Comparison of ENCODE assay signal across 22 cellular contexts in the genomic region with DNA sequence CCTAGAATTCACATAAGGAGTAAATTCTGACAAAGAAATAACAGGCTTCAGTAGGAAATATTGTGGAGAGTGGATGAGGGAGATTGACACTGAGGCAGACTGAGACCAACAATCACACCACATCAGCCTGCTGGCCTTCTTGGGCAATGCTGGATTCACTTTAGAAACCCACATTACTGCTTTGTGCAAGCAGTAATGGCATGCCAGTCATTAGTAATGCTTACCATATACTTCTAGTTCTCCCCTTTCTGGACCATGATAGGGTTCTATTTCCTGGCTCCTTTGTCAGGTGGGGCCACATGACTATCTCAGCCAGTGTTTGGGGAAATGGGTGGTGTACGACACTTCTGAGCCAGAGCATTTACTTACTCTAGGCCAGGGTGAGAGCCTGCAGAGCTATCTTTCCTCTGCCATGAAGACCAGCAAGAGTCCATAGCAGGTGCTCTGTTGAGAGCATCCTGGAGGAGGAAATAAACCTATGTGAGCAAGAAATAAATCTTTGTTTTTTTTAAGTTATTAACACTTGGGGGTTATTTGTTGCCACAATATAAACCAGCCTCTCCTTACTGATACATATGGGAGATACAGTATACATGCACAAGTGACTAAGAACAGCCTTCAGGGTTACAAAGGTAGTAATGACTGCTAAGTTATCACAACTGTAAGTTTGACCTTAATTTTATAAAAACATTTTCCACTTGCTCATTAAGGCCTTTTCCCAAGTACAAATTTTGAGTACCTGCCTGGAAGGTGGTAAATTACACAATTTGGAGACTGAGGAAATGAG.
DNase-seq lines count a peak whose midpoint lies in the region; ATAC-seq and TF ChIP-seq lines count a peak whose summit lies in the region.
"Had no signal": no experiment of that assay in that cellular context is flagged by ENCODE, and none has a peak within 500 bp of the region (broad histone marks: within the 10 kb centered on the region; RNA-seq: fewer than 3 reads in every experiment).

No MANE protein-coding gene starts in this region.

- no peaks in the 10 kb centered on the region for H3K27me3 ChIP-seq in body of pancreas
- H3K27me3 ChIP-seq: MG63 had no signal

- intact Hi-C loops in activated CD8-positive, alpha-beta T cell treated with anti-CD3 and anti-CD28 coated beads for 36 hours (cut with micrococcal nuclease), result loop anchor here (10.0 kb wide), 2 partner anchors 174 to 204 kb away; no protein-coding TSS in a partner anchor
- intact Hi-C loops in body of pancreas (cut with DNase I), result no loop called here

- CTCF ChIA-PET in activated CD8-positive, alpha-beta T cell treated with anti-CD3 and anti-CD28 coated beads for 36 hours (lab: Charles Lee), result no interaction called here
- CTCF ChIA-PET in activated CD8-positive, alpha-beta T cell treated with anti-CD3 and anti-CD28 coated beads, Interleukin-2, amount 10 ng/mL, durations not matched to agents 7 days and 5 days (lab: Charles Lee), result no interaction called here

- no peaks in the 10 kb centered on the region for H3K9me3 Mint-ChIP-seq in activated CD8-positive, alpha-beta T cell treated with anti-CD3 and anti-CD28 coated beads for 36 hours
- peaks cover 4% of the 10 kb centered on the region for H3K9me3 Mint-ChIP-seq in activated CD8-positive, alpha-beta T cell treated with anti-CD3 and anti-CD28 coated beads, Interleukin-2, amount 10 ng/mL, durations not matched to agents 7 days and 5 days (ENCODE audit: insufficient read depth)
- peaks cover 0 to 6% of the 10 kb centered on the region in 2 donors for H3K9me3 Mint-ChIP-seq in stimulated activated naive CD8-positive, alpha-beta T cell treated with anti-CD3 and anti-CD28 coated beads, Interleukin-15, amount 100 ng/mL, for 72 hours
- H3K9me3 Mint-ChIP-seq in activated T-helper 17 cell treated with anti-CD3 and anti-CD28 coated beads, Interleukin-2, amount 50 U/mL, for 72 hours, result no peaks in the 10 kb centered on the region

- no peak overlapping the region for H3K27ac Mint-ChIP-seq in activated CD8-positive, alpha-beta T cell treated with anti-CD3 and anti-CD28 coated beads for 36 hours
- H3K27ac Mint-ChIP-seq in activated CD8-positive, alpha-beta T cell treated with anti-CD3 and anti-CD28 coated beads, Interleukin-2, amount 10 ng/mL, durations not matched to agents 7 days and 5 days, result no peak overlapping the region
- no peak overlapping the region for H3K27ac Mint-ChIP-seq in stimulated activated naive CD8-positive, alpha-beta T cell treated with anti-CD3 and anti-CD28 coated beads, Interleukin-15, amount 100 ng/mL, for 72 hours
- H3K27ac Mint-ChIP-seq in activated T-helper 17 cell treated with anti-CD3 and anti-CD28 coated beads, Interleukin-2, amount 50 U/mL, for 72 hours, result no peak overlapping the region

- no peak overlapping the region for H3K4me3 Mint-ChIP-seq in activated CD8-positive, alpha-beta T cell treated with anti-CD3 and anti-CD28 coated beads for 36 hours
- no peak overlapping the region for H3K4me3 Mint-ChIP-seq in activated CD8-positive, alpha-beta T cell treated with anti-CD3 and anti-CD28 coated beads, Interleukin-2, amount 10 ng/mL, durations not matched to agents 7 days and 5 days
- H3K4me3 Mint-ChIP-seq in stimulated activated naive CD8-positive, alpha-beta T cell treated with anti-CD3 and anti-CD28 coated beads, Interleukin-15, amount 100 ng/mL, for 72 hours, result no peak overlapping the region
- no peak overlapping the region for H3K4me3 Mint-ChIP-seq in activated T-helper 17 cell treated with anti-CD3 and anti-CD28 coated beads, Interleukin-2, amount 50 U/mL, for 72 hours

- no peaks in the 10 kb centered on the region for H3K36me3 ChIP-seq in body of pancreas (replicated peaks in 1 of 2; ENCODE audit: insufficient read depth in 1 of 2, low read depth in 2 of 2)
- H3K36me3 ChIP-seq: MG63 had no signal

- H3K27me3 Mint-ChIP-seq in activated CD8-positive, alpha-beta T cell treated with anti-CD3 and anti-CD28 coated beads for 36 hours, result peaks cover 2% of the 10 kb centered on the region
- peaks cover 4% of the 10 kb centered on the region for H3K27me3 Mint-ChIP-seq in activated CD8-positive, alpha-beta T cell treated with anti-CD3 and anti-CD28 coated beads, Interleukin-2, amount 10 ng/mL, durations not matched to agents 7 days and 5 days (ENCODE audit: low read depth)
- H3K27me3 Mint-ChIP-seq in stimulated activated naive CD8-positive, alpha-beta T cell treated with anti-CD3 and anti-CD28 coated beads, Interleukin-15, amount 100 ng/mL, for 72 hours, result peaks cover 19% of the 10 kb centered on the region
- H3K27me3 Mint-ChIP-seq in activated T-helper 17 cell treated with anti-CD3 and anti-CD28 coated beads, Interleukin-2, amount 50 U/mL, for 72 hours, result no peaks in the 10 kb centered on the region

- no peak overlapping the region for H3K27ac ChIP-seq in body of pancreas
- H3K27ac ChIP-seq: RWPE1 had no signal

- no peak for DNase-seq in activated CD8-positive, alpha-beta T cell treated with anti-CD3 and anti-CD28 coated beads for 36 hours
- no peak for DNase-seq in activated CD8-positive, alpha-beta T cell treated with anti-CD3 and anti-CD28 coated beads, Interleukin-2, amount 10 ng/mL, durations not matched to agents 7 days and 5 days
- no peak for DNase-seq in stimulated activated naive CD8-positive, alpha-beta T cell treated with anti-CD3 and anti-CD28 coated beads, Interleukin-15, amount 100 ng/mL, for 72 hours
- no peak for DNase-seq in stimulated activated naive CD8-positive, alpha-beta T cell treated with anti-CD3 and anti-CD28 coated beads, Interleukin-15, Interleukin-2, amounts not matched to agents 100 U/mL and 50 U/mL, for 24 hours
- no peak for DNase-seq in epidermal melanocyte (ENCODE audit: insufficient read length, low spot score)
- DNase-seq in body of pancreas, result no peak
- DNase-seq: Calu3, DMS79 treated with DMSO at 0.1 percent for 48 hours, MG63, NCI-H1105 treated with DMSO at 0.1 percent for 48 hours, NCI-H146, NCI-H1930, NCI-H2107, NCI-H446, NCI-H524 treated with DMSO at 0.1 percent for 48 hours, NCI-H774, SHP77 had no signal

- H3K4me1 Mint-ChIP-seq in activated CD8-positive, alpha-beta T cell treated with anti-CD3 and anti-CD28 coated beads for 36 hours (ENCODE audit: low read depth), result peaks cover 15% of the 10 kb centered on the region
- peaks cover 15% of the 10 kb centered on the region for H3K4me1 Mint-ChIP-seq in activated CD8-positive, alpha-beta T cell treated with anti-CD3 and anti-CD28 coated beads, Interleukin-2, amount 10 ng/mL, durations not matched to agents 7 days and 5 days (ENCODE audit: low read depth)
- peaks cover 9% of the 10 kb centered on the region for H3K4me1 Mint-ChIP-seq in stimulated activated naive CD8-positive, alpha-beta T cell treated with anti-CD3 and anti-CD28 coated beads, Interleukin-15, amount 100 ng/mL, for 72 hours
- no peaks in the 10 kb centered on the region for H3K4me1 Mint-ChIP-seq in activated T-helper 17 cell treated with anti-CD3 and anti-CD28 coated beads, Interleukin-2, amount 50 U/mL, for 72 hours

- TF ChIP-seq POLR2A in body of pancreas (IDR thresholded peaks at IDR 0.05), result no peak

- peak; percentile 49 for ATAC-seq in activated CD8-positive, alpha-beta T cell treated with anti-CD3 and anti-CD28 coated beads for 36 hours
- no peak for ATAC-seq in activated CD8-positive, alpha-beta T cell treated with anti-CD3 and anti-CD28 coated beads, Interleukin-2, amount 10 ng/mL, durations not matched to agents 7 days and 5 days
- ATAC-seq in stimulated activated naive CD8-positive, alpha-beta T cell treated with anti-CD3 and anti-CD28 coated beads, Interleukin-15, amount 100 ng/mL, for 72 hours, result peak; percentile 73
- ATAC-seq in stimulated activated naive CD8-positive, alpha-beta T cell treated with anti-CD3 and anti-CD28 coated beads, Interleukin-15, Interleukin-2, amounts not matched to agents 100 U/mL and 50 U/mL, for 24 hours, result no peak
- peak; percentile 35 for ATAC-seq in activated T-helper 17 cell treated with anti-CD3 and anti-CD28 coated beads, Interleukin-2, amount 50 U/mL, for 72 hours (replicated peaks)
- ATAC-seq in body of pancreas, result no peak
- ATAC-seq: HCT116, HepG2, Panc1 had no signal

- POLR2A ChIA-PET in activated CD8-positive, alpha-beta T cell treated with anti-CD3 and anti-CD28 coated beads for 36 hours (lab: Charles Lee), result no interaction called here
- POLR2A ChIA-PET in activated CD8-positive, alpha-beta T cell treated with anti-CD3 and anti-CD28 coated beads, Interleukin-2, amount 10 ng/mL, durations not matched to agents 7 days and 5 days (lab: Charles Lee), result no interaction called here

- TF ChIP-seq CTCF in activated CD8-positive, alpha-beta T cell treated with anti-CD3 and anti-CD28 coated beads for 36 hours (IDR thresholded peaks at IDR 0.05), result no peak
- TF ChIP-seq CTCF in body of pancreas (IDR thresholded peaks at IDR 0.05), result no peak

- H3K4me1 ChIP-seq in body of pancreas, result no peaks in the 10 kb centered on the region

- H3K4me3 ChIP-seq in body of pancreas, result no peak overlapping the region
- H3K4me3 ChIP-seq: MG63 had no signal

- WGBS in body of pancreas, 2 donors, result 75 to 82% methylated on average over 1 of the region's 1 CpG

- H3K36me3 Mint-ChIP-seq in activated CD8-positive, alpha-beta T cell treated with anti-CD3 and anti-CD28 coated beads for 36 hours (ENCODE audit: low read depth), result no peaks in the 10 kb centered on the region
- peaks cover 4% of the 10 kb centered on the region for H3K36me3 Mint-ChIP-seq in activated CD8-positive, alpha-beta T cell treated with anti-CD3 and anti-CD28 coated beads, Interleukin-2, amount 10 ng/mL, durations not matched to agents 7 days and 5 days (ENCODE audit: low read depth)
- H3K36me3 Mint-ChIP-seq in activated T-helper 17 cell treated with anti-CD3 and anti-CD28 coated beads, Interleukin-2, amount 50 U/mL, for 72 hours (ENCODE audit: low read depth), result no peaks in the 10 kb centered on the region

- H3K9me3 ChIP-seq in body of pancreas, result no peaks in the 10 kb centered on the region
- H3K9me3 ChIP-seq: MG63 had no signal

Comparison
In these comparisons a context has a peak if more than half of its experiments do, and no peak if none do; other contexts are left out.
1. ATAC-seq: peak in activated CD8-positive, alpha-beta T cell treated with anti-CD3 and anti-CD28 coated beads for 36 hours (single experiment), stimulated activated naive CD8-positive, alpha-beta T cell treated with anti-CD3 and anti-CD28 coated beads, Interleukin-15, amount 100 ng/mL, for 72 hours (single experiment) and activated T-helper 17 cell treated with anti-CD3 and anti-CD28 coated beads, Interleukin-2, amount 50 U/mL, for 72 hours (single experiment); none in activated CD8-positive, alpha-beta T cell treated with anti-CD3 and anti-CD28 coated beads, Interleukin-2, amount 10 ng/mL, durations not matched to agents 7 days and 5 days (single experiment), stimulated activated naive CD8-positive, alpha-beta T cell treated with anti-CD3 and anti-CD28 coated beads, Interleukin-15, Interleukin-2, amounts not matched to agents 100 U/mL and 50 U/mL, for 24 hours (single experiment) and body of pancreas (single experiment).